Comparison of ENCODE assay signal across 8 cellular contexts in genomic region chr17:31313982-31314787, GRCh38. TPM values are rescaled to one million over a fixed set of nuclear protein-coding genes. Genes with fewer than 3 reads are reported as not detected.
A peak's percentile ranks its signal among the peaks of the same experiment; 100 is the strongest.
DNase-seq lines count a peak whose midpoint lies in the region; ATAC-seq and TF ChIP-seq lines count a peak whose summit lies in the region.

TSS of gene EVI2B (minus strand) at chr17:31314054. CDS start at chr17:31305609, 8,445 bp downstream.

- DNase-seq in GM10266 (ENCODE audit: extremely low spot score): peak; percentile 14
- peak; percentile 81 for DNase-seq in KG1 (lab: John Stamatoyannopoulos, UW)
- no peak for DNase-seq in activated naive CD4-positive, alpha-beta T cell treated with anti-CD3 and anti-CD28 coated beads, Interleukin-2, amount 50 U/mL, for 72 hours (ENCODE audit: low spot score in 2 of 2)
- DNase-seq in mesenteric fat pad (ENCODE audit: low spot score): no peak
- no peak for DNase-seq in GM13977 (ENCODE audit: low spot score)
- DNase-seq in NCI-H748 treated with DMSO at 0.1 percent for 48 hours (lab: John Stamatoyannopoulos, UW): no peak

- peak; percentile 43 to 53 for ATAC-seq in activated naive CD4-positive, alpha-beta T cell treated with anti-CD3 and anti-CD28 coated beads, Interleukin-2, amount 50 U/mL, for 72 hours
- no peak for ATAC-seq in GM21576 (IDR thresholded peaks at IDR 0.05; ENCODE audit: unreplicated experiment)
- ATAC-seq in GM18520 (IDR thresholded peaks at IDR 0.05; ENCODE audit: unreplicated experiment): no peak

- no peaks in the 10 kb centered on the region for H3K9me3 Mint-ChIP-seq in activated naive CD4-positive, alpha-beta T cell treated with anti-CD3 and anti-CD28 coated beads, Interleukin-2, amount 50 U/mL, for 72 hours

- TF ChIP-seq CTCF in GM10266 (IDR thresholded peaks at IDR 0.05; ENCODE audit: control insufficient read depth, insufficient read depth, low read depth, missing control alignments) (no peak), GM13977 (IDR thresholded peaks at IDR 0.05; ENCODE audit: extremely low read depth, insufficient read depth, missing control alignments) (no peak)

- peaks cover 12 to 14% of the 10 kb centered on the region in 2 donors for H3K36me3 Mint-ChIP-seq in activated naive CD4-positive, alpha-beta T cell treated with anti-CD3 and anti-CD28 coated beads, Interleukin-2, amount 50 U/mL, for 72 hours

- peak within 1 kb of the TSS; percentile 90 to 95 for H3K27ac Mint-ChIP-seq in activated naive CD4-positive, alpha-beta T cell treated with anti-CD3 and anti-CD28 coated beads, Interleukin-2, amount 50 U/mL, for 72 hours

- in situ Hi-C loops in GM13977 (cut with MboI; ENCODE audit: low pct_unique_long_range_greater_than_20kb, low sequenced_read_pairs, unreplicated experiment): no loop called here

RNA-seq across cellular contexts. Expression of gene EVI2B, which starts in this region (rescaled TPM):
- 10 to 100 TPM in 1 of 2 donors, 1 to 10 TPM in 1; 7.4 to 16.1 TPM for total RNA-seq in activated naive CD4-positive, alpha-beta T cell treated with anti-CD3 and anti-CD28 coated beads, Interleukin-2, amount 50 U/mL, for 72 hours
- total RNA-seq in mesenteric fat pad: 19.5 TPM

Comparison
In these comparisons a context has a peak if more than half of its experiments do, and no peak if none do; other contexts are left out.
1. DNase-seq: peak in GM10266 (single experiment) and KG1 (single experiment); none in activated naive CD4-positive, alpha-beta T cell treated with anti-CD3 and anti-CD28 coated beads, Interleukin-2, amount 50 U/mL, for 72 hours (0 of 2), mesenteric fat pad (single experiment), GM13977 (single experiment) and NCI-H748 treated with DMSO at 0.1 percent for 48 hours (single experiment).
2. ATAC-seq: peak in activated naive CD4-positive, alpha-beta T cell treated with anti-CD3 and anti-CD28 coated beads, Interleukin-2, amount 50 U/mL, for 72 hours (2 of 2); none in GM21576 (single experiment) and GM18520 (single experiment).